25 cellular contexts compared by ENCODE assay signal in genomic region chr1:177045156-177045555, GRCh38.
"Had no signal": no experiment of that assay in that cellular context is flagged by ENCODE, and none has a peak within 500 bp of the region (broad histone marks: within the 10 kb centered on the region; RNA-seq: fewer than 3 reads in every experiment).

No MANE protein-coding gene starts in this region.

- H3K27ac ChIP-seq: ascending aorta, colonic mucosa, epithelial cell of prostate, esophagus squamous epithelium, gastroesophageal sphincter had no signal

- H3K27ac Mint-ChIP-seq: activated CD4-positive, alpha-beta memory T cell treated with anti-CD3 and anti-CD28 coated beads, Interleukin-2, amount 10 ng/mL, durations not matched to agents 7 days and 5 days; activated CD4-positive, alpha-beta T cell treated with anti-CD3 and anti-CD28 coated beads, Interleukin-2, amount 10 ng/mL, durations not matched to agents 7 days and 5 days; activated naive CD4-positive, alpha-beta T cell treated with anti-CD3 and anti-CD28 coated beads, Interleukin-2, amount 10 ng/mL, durations not matched to agents 7 days and 5 days; activated naive CD4-positive, alpha-beta T cell treated with anti-CD3 and anti-CD28 coated beads, Interleukin-2, amount 50 U/mL, for 72 hours; activated naive CD8-positive, alpha-beta T cell treated with anti-CD3 and anti-CD28 coated beads, Interleukin-2, amount 10 ng/mL, durations not matched to agents 7 days and 5 days; activated T-cell treated with anti-CD3 and anti-CD28 coated beads, Interleukin-2, amount 50 U/mL, for 24 hours; activated T-cell treated with anti-CD3 and anti-CD28 coated beads, Interleukin-2, amount 50 U/mL, for 72 hours had no signal

- H3K9me3 Mint-ChIP-seq: activated CD4-positive, alpha-beta memory T cell treated with anti-CD3 and anti-CD28 coated beads, Interleukin-2, amount 10 ng/mL, durations not matched to agents 7 days and 5 days; activated CD4-positive, alpha-beta T cell treated with anti-CD3 and anti-CD28 coated beads, Interleukin-2, amount 10 ng/mL, durations not matched to agents 7 days and 5 days; activated naive CD4-positive, alpha-beta T cell treated with anti-CD3 and anti-CD28 coated beads, Interleukin-2, amount 10 ng/mL, durations not matched to agents 7 days and 5 days; activated naive CD8-positive, alpha-beta T cell treated with anti-CD3 and anti-CD28 coated beads, Interleukin-2, amount 10 ng/mL, durations not matched to agents 7 days and 5 days; activated T-cell treated with anti-CD3 and anti-CD28 coated beads, Interleukin-2, amount 50 U/mL, for 24 hours had no signal

- H3K4me3 Mint-ChIP-seq: activated CD4-positive, alpha-beta memory T cell treated with anti-CD3 and anti-CD28 coated beads, Interleukin-2, amount 10 ng/mL, durations not matched to agents 7 days and 5 days; activated CD4-positive, alpha-beta T cell treated with anti-CD3 and anti-CD28 coated beads, Interleukin-2, amount 10 ng/mL, durations not matched to agents 7 days and 5 days; activated naive CD4-positive, alpha-beta T cell treated with anti-CD3 and anti-CD28 coated beads, Interleukin-2, amount 10 ng/mL, durations not matched to agents 7 days and 5 days; activated naive CD8-positive, alpha-beta T cell treated with anti-CD3 and anti-CD28 coated beads, Interleukin-2, amount 10 ng/mL, durations not matched to agents 7 days and 5 days; activated T-cell treated with anti-CD3 and anti-CD28 coated beads, Interleukin-2, amount 50 U/mL, for 24 hours; activated T-cell treated with anti-CD3 and anti-CD28 coated beads, Interleukin-2, amount 50 U/mL, for 72 hours had no signal

- H3K27me3 ChIP-seq: ascending aorta, colonic mucosa, esophagus squamous epithelium, gastroesophageal sphincter had no signal

- DNase-seq: activated CD4-positive, alpha-beta memory T cell treated with anti-CD3 and anti-CD28 coated beads, Interleukin-2, amount 10 ng/mL, durations not matched to agents 7 days and 5 days; activated CD4-positive, alpha-beta T cell treated with anti-CD3 and anti-CD28 coated beads for 1 hour; activated CD4-positive, alpha-beta T cell treated with anti-CD3 and anti-CD28 coated beads for 4 hours; activated CD4-positive, alpha-beta T cell treated with anti-CD3 and anti-CD28 coated beads, Interleukin-2, amount 10 ng/mL, durations not matched to agents 7 days and 5 days; activated CD4-positive, alpha-beta T cell treated with anti-CD3 and anti-CD28 coated beads, Interleukin-2, amount 50 U/mL, for 4 hours; activated CD8-positive, alpha-beta memory T cell treated with anti-CD3 and anti-CD28 coated beads, Interleukin-2, amount 50 U/mL, for 48 hours; activated gamma-delta T cell; activated naive CD4-positive, alpha-beta T cell; activated naive CD4-positive, alpha-beta T cell treated with anti-CD3 and anti-CD28 coated beads, Interleukin-2, amount 10 ng/mL, durations not matched to agents 7 days and 5 days; activated naive CD8-positive, alpha-beta T cell treated with anti-CD3 and anti-CD28 coated beads, Interleukin-2, amount 10 ng/mL, durations not matched to agents 7 days and 5 days; activated T-cell treated with anti-CD3 and anti-CD28 coated beads for 4 hours; activated T-cell treated with anti-CD3 and anti-CD28 coated beads, Interleukin-2, amount 50 U/mL, for 24 hours; activated T-cell treated with anti-CD3 and anti-CD28 coated beads, Interleukin-2, amount 50 U/mL, for 72 hours; caudate nucleus; colonic mucosa; effector CD8-positive, alpha-beta T cell; esophagus squamous epithelium; foreskin melanocyte; T-helper 2 cell had no signal

- H3K4me3 ChIP-seq: ascending aorta, colonic mucosa, esophagus squamous epithelium, gastroesophageal sphincter had no signal

- FAIRE-seq: endometrium, endothelial cell of umbilical vein had no signal

- H3K36me3 Mint-ChIP-seq: activated naive CD4-positive, alpha-beta T cell treated with anti-CD3 and anti-CD28 coated beads, Interleukin-2, amount 10 ng/mL, durations not matched to agents 7 days and 5 days; activated naive CD4-positive, alpha-beta T cell treated with anti-CD3 and anti-CD28 coated beads, Interleukin-2, amount 50 U/mL, for 72 hours; activated naive CD8-positive, alpha-beta T cell treated with anti-CD3 and anti-CD28 coated beads, Interleukin-2, amount 10 ng/mL, durations not matched to agents 7 days and 5 days had no signal

- H3K4me1 Mint-ChIP-seq: activated CD4-positive, alpha-beta memory T cell treated with anti-CD3 and anti-CD28 coated beads, Interleukin-2, amount 10 ng/mL, durations not matched to agents 7 days and 5 days; activated CD4-positive, alpha-beta T cell treated with anti-CD3 and anti-CD28 coated beads, Interleukin-2, amount 10 ng/mL, durations not matched to agents 7 days and 5 days; activated naive CD4-positive, alpha-beta T cell treated with anti-CD3 and anti-CD28 coated beads, Interleukin-2, amount 10 ng/mL, durations not matched to agents 7 days and 5 days; activated naive CD8-positive, alpha-beta T cell treated with anti-CD3 and anti-CD28 coated beads, Interleukin-2, amount 10 ng/mL, durations not matched to agents 7 days and 5 days had no signal

- H3K27me3 Mint-ChIP-seq: activated CD4-positive, alpha-beta memory T cell treated with anti-CD3 and anti-CD28 coated beads, Interleukin-2, amount 10 ng/mL, durations not matched to agents 7 days and 5 days; activated CD4-positive, alpha-beta T cell treated with anti-CD3 and anti-CD28 coated beads, Interleukin-2, amount 10 ng/mL, durations not matched to agents 7 days and 5 days; activated naive CD4-positive, alpha-beta T cell treated with anti-CD3 and anti-CD28 coated beads, Interleukin-2, amount 10 ng/mL, durations not matched to agents 7 days and 5 days; activated naive CD8-positive, alpha-beta T cell treated with anti-CD3 and anti-CD28 coated beads, Interleukin-2, amount 10 ng/mL, durations not matched to agents 7 days and 5 days had no signal

- H3K9me3 ChIP-seq: ascending aorta, colonic mucosa, esophagus squamous epithelium, gastroesophageal sphincter had no signal

- H3K36me3 ChIP-seq: ascending aorta, colonic mucosa, esophagus squamous epithelium, gastroesophageal sphincter had no signal

- ATAC-seq: activated naive CD4-positive, alpha-beta T cell treated with anti-CD3 and anti-CD28 coated beads, Interleukin-2, amount 50 U/mL, for 72 hours; activated T-cell treated with anti-CD3 and anti-CD28 coated beads, Interleukin-2, amount 50 U/mL, for 72 hours; gastroesophageal sphincter had no signal

- H3K4me1 ChIP-seq: ascending aorta, colonic mucosa, esophagus squamous epithelium, gastroesophageal sphincter had no signal
